27 cellular contexts compared by ENCODE assay signal in genomic region chr5:9335754-9336495, GRCh38.
DNase-seq lines count a peak whose midpoint lies in the region; ATAC-seq, FAIRE-seq and TF ChIP-seq lines count a peak whose summit lies in the region.
"Had no signal": no experiment of that assay in that cellular context is flagged by ENCODE, and none has a peak within 500 bp of the region (broad histone marks: within the 10 kb centered on the region; RNA-seq: fewer than 3 reads in every experiment).

No MANE protein-coding gene starts in this region.

- H3K9me3 ChIP-seq in IMR-90 (ENCODE audit: control insufficient read depth, insufficient read depth, low read length) (no peaks in the 10 kb centered on the region), psoas muscle (no peaks in the 10 kb centered on the region), hepatocyte (ENCODE audit: low read depth) (no peaks in the 10 kb centered on the region)
- H3K9me3 ChIP-seq: Caco-2 had no signal

- H3K9me1 ChIP-seq in IMR-90 (ENCODE audit: insufficient read depth, low read length) = peaks cover 13% of the 10 kb centered on the region

- BruUV-seq in IMR-90 (replicated peaks; lab: Mats Ljungman, UMichigan) = no TSS peak

- H4K91ac ChIP-seq in IMR-90 (ENCODE audit: insufficient read depth, low read depth, low read length) = no peak overlapping the region

- H3K36me3 ChIP-seq in IMR-90 (ENCODE audit: control insufficient read depth, insufficient read depth, low read length) (peaks cover 7% of the 10 kb centered on the region; the same call in 1 of the 2 replicates), bronchial epithelial cell (ENCODE audit: control insufficient read depth, insufficient read depth, low read length) (no peaks in the 10 kb centered on the region), psoas muscle (ENCODE audit: insufficient read depth in 1 of 2, low read depth in 1 of 2) (no peaks in the 10 kb centered on the region), hepatocyte (replicated peaks; ENCODE audit: insufficient read depth, low read depth) (no peaks in the 10 kb centered on the region)

- no peak overlapping the region for H4K5ac ChIP-seq in IMR-90 (ENCODE audit: low read depth, low read length)

- H3K36me3 Mint-ChIP-seq in osteocyte (ENCODE audit: unreplicated experiment) = peaks cover 30% of the 10 kb centered on the region
- H3K36me3 Mint-ChIP-seq: CD4-positive, alpha-beta memory T cell; IgD-negative memory B cell had no signal

- 0 out of 4 replicates have a peak overlapping the region, but pooled peaks of 1 of the 2 experiments have one; percentile 4 for H4K8ac ChIP-seq in IMR-90 (ENCODE audit: low read depth in 2 of 2, low read length in 2 of 2)

- H3K79me2 ChIP-seq in hepatocyte = no peaks in the 10 kb centered on the region

- no peak overlapping the region for H2BK5ac ChIP-seq in IMR-90 (ENCODE audit: low read depth, low read length, poor library complexity, severe bottlenecking)

- no peak overlapping the region for H3K18ac ChIP-seq in IMR-90 (ENCODE audit: low read depth, low read length)

- H3K4ac ChIP-seq in IMR-90 (ENCODE audit: low read depth, low read length) = no peak overlapping the region

- H2BK20ac ChIP-seq in IMR-90 (ENCODE audit: low read depth, low read length) = 0 out of 2 replicates have a peak overlapping the region, but pooled peaks have one; percentile 14

- peaks cover 3% of the 10 kb centered on the region for H4K20me1 ChIP-seq in IMR-90 (ENCODE audit: insufficient read depth, low read length)
- no peaks in the 10 kb centered on the region for H4K20me1 ChIP-seq in hepatocyte (ENCODE audit: insufficient read depth, poor library complexity, severe bottlenecking)

- CTCF ChIA-PET in IMR-90 (lab: Yijun Ruan, JAX) = interaction anchor here (0.5 kb wide), 1 partner anchor 227 kb away, joined by 3 read pairs; no protein-coding TSS in a partner anchor

- no peak for FAIRE-seq in bronchial epithelial cell (lab: Jason Lieb, UNC)
- FAIRE-seq: A204.1, GM18507 had no signal

- WGBS in IMR-90 (ENCODE audit: extremely low coverage in 2 of 2, insufficient read length in 1 of 2), 2 experiments = no CpG with 5 or more reads among the region's 2 CpGs
- WGBS in psoas muscle, 3 donors = 83 to 94% (median 84%) methylated on average over 2 of the region's 2 CpGs
- 94% methylated on average over 2 of the region's 2 CpGs for WGBS in hepatocyte (ENCODE audit: low lambda C conversion rate, missing lambda C conversion rate)

- peak; percentile 44 for DNase-seq in EL
- DNase-seq in IMR-90 = no peak
- peak; percentile 33 for DNase-seq in bronchial epithelial cell (ENCODE audit: low read depth)
- no peak for DNase-seq in osteocyte (ENCODE audit: extremely low spot score, unreplicated experiment)
- DNase-seq in stimulated activated CD4-positive, alpha-beta T cell treated with anti-CD3 and anti-CD28 coated beads, Interleukin-15, amount 100 ng/mL, for 24 hours = no peak
- no peak for DNase-seq in psoas muscle
- DNase-seq in hepatocyte (ENCODE audit: low spot score) = no peak
- DNase-seq: C1 segment of cervical spinal cord; Caco-2; CD4-positive, alpha-beta memory T cell; DMS79; H9; MM.1S; NCI-H1048; NCI-H1417; NCI-H1694; NCI-H2029 treated with DMSO at 0.1 percent for 48 hours; NCI-H526 treated with DMSO at 0.1 percent for 48 hours; SHP77 had no signal

- peaks cover 3% of the 10 kb centered on the region for H3K9me3 Mint-ChIP-seq in osteocyte (ENCODE audit: unreplicated experiment)

- H2BK120ac ChIP-seq in IMR-90 (ENCODE audit: low read depth, low read length) = 0 out of 2 replicates have a peak overlapping the region, but pooled peaks have one; percentile 24

- no peak overlapping the region for H3K4me3 ChIP-seq in IMR-90 (ENCODE audit: insufficient read depth, low read depth, low read length)
- H3K4me3 ChIP-seq in bronchial epithelial cell (ENCODE audit: low read depth, low read length) = no peak overlapping the region
- H3K4me3 ChIP-seq in psoas muscle = no peak overlapping the region
- no peak overlapping the region for H3K4me3 ChIP-seq in hepatocyte
- H3K4me3 ChIP-seq: GM23338, SK-N-MC had no signal

- H3K9me2 ChIP-seq in hepatocyte (replicated peaks; ENCODE audit: insufficient read depth) = no peaks in the 10 kb centered on the region

- H3K4me2 ChIP-seq in IMR-90 (ENCODE audit: low read depth, low read length) (no peak overlapping the region), hepatocyte (no peak overlapping the region)
- H3K4me2 ChIP-seq: GM23338, KMS-11 had no signal

- H3K4me1 ChIP-seq in IMR-90 (ENCODE audit: control insufficient read depth, insufficient read depth, low read length) = peaks cover 5% of the 10 kb centered on the region
- no peaks in the 10 kb centered on the region for H3K4me1 ChIP-seq in psoas muscle
- peaks cover 8% of the 10 kb centered on the region for H3K4me1 ChIP-seq in hepatocyte (ENCODE audit: insufficient read depth)
- H3K4me1 ChIP-seq: Caco-2 had no signal

- H3K27me3 ChIP-seq in IMR-90 (ENCODE audit: control insufficient read depth, insufficient read depth, low read length) (no peaks in the 10 kb centered on the region), bronchial epithelial cell (ENCODE audit: control insufficient read depth, insufficient read depth, low read length) (no peaks in the 10 kb centered on the region), psoas muscle (ENCODE audit: insufficient read depth in 3 of 3, low read length in 2 of 3) (no peaks in the 10 kb centered on the region), hepatocyte (no peaks in the 10 kb centered on the region)

- no peak for TF ChIP-seq POLR2A in IMR-90 (IDR thresholded peaks at IDR 0.05; ENCODE audit: low read depth, low read length)

- TF ChIP-seq RAD21 in IMR-90 (IDR thresholded peaks at IDR 0.05; ENCODE audit: low read length) = no peak

- no peak overlapping the region for H3K14ac ChIP-seq in IMR-90 (replicated peaks; ENCODE audit: low read depth, low read length)

- POLR2A ChIA-PET in IMR-90 (lab: Charles Lee; ENCODE audit: unreplicated experiment) = no interaction called here

- H2AK9ac ChIP-seq in IMR-90 (replicated peaks; ENCODE audit: low read depth, low read length, poor library complexity) = no peak overlapping the region

- no peak overlapping the region for H3K4me3 Mint-ChIP-seq in osteocyte (ENCODE audit: unreplicated experiment)
- H3K4me3 Mint-ChIP-seq: CD4-positive, alpha-beta memory T cell; GM23338; H9 had no signal

- peaks cover 4 to 53% of the 10 kb centered on the region in 2 experiments; a peak in 3 of 4 replicates for H3K79me1 ChIP-seq in IMR-90 (ENCODE audit: low read depth in 1 of 2, low read length in 2 of 2)

- H2AFZ ChIP-seq in IMR-90 (replicated peaks; ENCODE audit: low read length, poor library complexity) (no peak overlapping the region), hepatocyte (no peak overlapping the region)
- H2AFZ ChIP-seq: GM23338 had no signal

- H3K27ac Mint-ChIP-seq in osteocyte (ENCODE audit: unreplicated experiment) = peak overlapping the region; percentile 75
- H3K27ac Mint-ChIP-seq: CD4-positive, alpha-beta memory T cell; GM23338; H9; IgD-negative memory B cell had no signal

- H3K56ac ChIP-seq in IMR-90 (ENCODE audit: extremely low read depth, insufficient read depth, low read length) = no peak overlapping the region

- intact Hi-C loops in IMR-90 (cut with micrococcal nuclease) = no loop called here
- intact Hi-C loops in psoas muscle (cut with DNase I) = no loop called here

- H3K27ac ChIP-seq in IMR-90 (ENCODE audit: insufficient read depth, low read length) (no peak overlapping the region), psoas muscle (no peak overlapping the region), hepatocyte (no peak overlapping the region)
- H3K27ac ChIP-seq: KMS-11, RWPE1, SK-N-MC had no signal

- in situ Hi-C loops in IMR-90 (cut with MboI; ENCODE audit: low sequenced_read_pairs) = no loop called here

- TF ChIP-seq CTCF in IMR-90 (conservative IDR thresholded peaks at IDR 0.05; ENCODE audit: low read depth, low read length) (no peak), bronchial epithelial cell (IDR thresholded peaks at IDR 0.05; ENCODE audit: insufficient read depth, low read length, severe bottlenecking) (no peak), osteocyte (IDR thresholded peaks at IDR 0.05) (no peak), psoas muscle (IDR thresholded peaks at IDR 0.05) (no peak), hepatocyte (IDR thresholded peaks at IDR 0.05; ENCODE audit: poor library complexity) (no peak)

- no peak overlapping the region for H3K23ac ChIP-seq in IMR-90 (ENCODE audit: low read depth, low read length)

- ATAC-seq in IMR-90 (ENCODE audit: low read depth) = no peak
- ATAC-seq in GM18520 (IDR thresholded peaks at IDR 0.05; ENCODE audit: unreplicated experiment) = no peak
- no peak for ATAC-seq in psoas muscle
- ATAC-seq: GM23338 had no signal

- peaks cover 72% of the 10 kb centered on the region for H3K4me1 Mint-ChIP-seq in osteocyte (ENCODE audit: unreplicated experiment)
- H3K4me1 Mint-ChIP-seq: CD4-positive, alpha-beta memory T cell had no signal

- H2AK5ac ChIP-seq in IMR-90 (ENCODE audit: low read depth, low read length) = peak overlapping the region; percentile 69; the same call in 1 of the 2 replicates

- H3K9ac ChIP-seq in IMR-90 (ENCODE audit: low read depth, low read length) = no peak overlapping the region
- H3K9ac ChIP-seq: KMS-11 had no signal

- 0 out of 3 replicates have a peak overlapping the region, but pooled peaks have one; percentile 25 for H2BK15ac ChIP-seq in IMR-90 (ENCODE audit: low read depth, low read length)

- H3K27me3 Mint-ChIP-seq in osteocyte (ENCODE audit: unreplicated experiment) = no peaks in the 10 kb centered on the region
- H3K27me3 Mint-ChIP-seq: CD4-positive, alpha-beta memory T cell; IgD-negative memory B cell had no signal

- dilution Hi-C loops in IMR-90 (cut with HindIII; ENCODE audit: low sequenced_read_pairs, unreplicated experiment) = no loop called here

TF ChIP-seq in IMR-90, 13 proteins besides CTCF, POLR2A, EP300 and RAD21 (continues in another document):
- TF ChIP-seq MAFK (IDR thresholded peaks at IDR 0.05; ENCODE audit: low read depth, low read length) (no peak), ELK1 (IDR thresholded peaks at IDR 0.05; ENCODE audit: borderline replicate concordance, low read depth, low read length) (no peak), CHD1 (IDR thresholded peaks at IDR 0.05; ENCODE audit: low read depth, low read length) (no peak), FOS (IDR thresholded peaks at IDR 0.05; ENCODE audit: low read depth, low read length) (no peak), MAZ (IDR thresholded peaks at IDR 0.05; ENCODE audit: borderline replicate concordance, low read depth, low read length) (no peak), SMC3 (IDR thresholded peaks at IDR 0.05; ENCODE audit: low read depth, low read length) (no peak), RCOR1 (IDR thresholded peaks at IDR 0.05; ENCODE audit: insufficient replicate concordance, low read length) (no peak)

Comparison
In these comparisons a context has a peak if more than half of its experiments do, and no peak if none do; other contexts are left out.
1. DNase-seq: peak in EL (single experiment) and bronchial epithelial cell (single experiment); none in IMR-90 (single experiment), osteocyte (single experiment), stimulated activated CD4-positive, alpha-beta T cell treated with anti-CD3 and anti-CD28 coated beads, Interleukin-15, amount 100 ng/mL, for 24 hours (single experiment), psoas muscle (0 of 2) and hepatocyte (single experiment).